ENCODE assay signal across 8 cellular contexts in the genomic region with DNA sequence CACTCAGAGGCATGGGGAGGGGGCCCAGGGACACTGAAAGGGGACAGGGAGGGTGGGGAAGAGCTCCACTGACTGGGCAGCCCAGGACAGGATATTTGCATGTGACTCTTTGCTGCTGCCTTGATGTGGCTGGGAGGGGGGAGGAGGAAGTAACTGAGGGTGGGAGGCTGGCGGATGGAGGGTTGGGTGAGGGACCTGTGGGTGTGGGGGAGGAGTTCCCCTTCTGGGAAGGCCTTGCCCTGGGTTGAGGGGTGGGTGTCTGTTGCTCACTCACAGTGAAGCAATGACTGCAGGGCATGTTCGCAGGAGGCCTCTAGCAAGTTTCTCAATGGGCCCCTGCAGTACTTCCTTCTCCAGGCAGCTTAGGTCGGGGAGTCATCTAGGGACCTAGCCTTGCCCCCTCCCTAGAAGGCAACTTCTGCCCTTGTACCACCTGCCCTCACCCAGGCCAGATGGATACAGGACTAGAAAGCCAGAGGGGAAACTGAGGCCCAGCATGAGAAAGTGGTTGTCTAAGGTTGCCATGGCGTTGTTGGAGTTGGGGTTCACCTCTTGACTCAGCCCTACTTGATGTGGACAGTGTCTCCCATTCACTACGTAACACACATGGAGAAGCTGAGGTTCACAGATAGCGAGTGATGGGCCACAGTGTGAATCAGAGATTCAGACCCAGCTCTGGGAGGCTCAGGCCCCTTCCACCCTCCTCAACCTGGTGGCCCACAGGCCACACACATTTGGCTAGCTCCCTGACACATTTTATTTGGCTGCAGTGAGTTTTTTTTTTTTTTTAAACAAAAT. TPM values are rescaled to one million over a fixed set of nuclear protein-coding genes. Genes with fewer than 3 reads are reported as not detected.
DNase-seq lines count a peak whose midpoint lies in the region; ATAC-seq and TF ChIP-seq lines count a peak whose summit lies in the region.

No MANE protein-coding gene starts in this region.

- no peak overlapping the region for H3K14ac ChIP-seq in neuronal stem cell (ENCODE audit: low read length)

- RAD21 ChIA-PET in HCT116 (lab: Charles Lee; ENCODE audit: low non-redundant PET in 1 of 2, low total read pairs in 2 of 2, uncharacterized antibody in 2 of 2, unreplicated experiment in 2 of 2): interaction anchor here in 1 of 2 experiments (0.7 to 0.8 kb wide), 2 partner anchors 34 to 40 kb away, joined by 3 read pairs; no protein-coding TSS in a partner anchor

- no peak overlapping the region for H2BK12ac ChIP-seq in neuronal stem cell (ENCODE audit: low read length)

- no peak overlapping the region for H2AK5ac ChIP-seq in neuronal stem cell (ENCODE audit: low read depth, low read length)

- no peak overlapping the region for H2BK120ac ChIP-seq in neuronal stem cell (ENCODE audit: low read depth, low read length)

- TF ChIP-seq RAD21 in HCT116 (IDR thresholded peaks at IDR 0.05; ENCODE audit: low read depth): no peak

- CTCF ChIA-PET in HCT116 (lab: Charles Lee): no interaction called here

- WGBS in neuronal stem cell (ENCODE audit: extremely low coverage in 2 of 2, insufficient read length in 2 of 2, insufficient replicate concordance in 1 of 2), 2 donors: no CpG with 5 or more reads among the region's 6 CpGs

- H3K27ac ChIP-seq in HCT116 (ENCODE audit: low read depth, low read length) (peak overlapping the region; percentile 25; the same call in 1 of the 2 replicates), neuronal stem cell (replicated peaks; ENCODE audit: low read length) (no peak overlapping the region)
- peak overlapping the region; percentile 78 for H3K27ac ChIP-seq in effector memory CD4-positive, alpha-beta T cell (ENCODE audit: insufficient read depth, low read length, poor library complexity, severe bottlenecking)

- POLR2A ChIA-PET in HCT116 (lab: Charles Lee): no interaction called here

- intact Hi-C loops in HCT116 (cut with micrococcal nuclease): no loop called here

- no peak overlapping the region for H3K4me2 ChIP-seq in HCT116 (ENCODE audit: low read length)
- H3K4me2 ChIP-seq in neuronal stem cell (ENCODE audit: insufficient read depth, low read length, poor library complexity, severe bottlenecking): no peak overlapping the region

- H2AFZ ChIP-seq in HCT116 (ENCODE audit: low read depth, low read length, poor library complexity, severe bottlenecking) (no peak overlapping the region), neuronal stem cell (ENCODE audit: low read length) (no peak overlapping the region)

- H3K27me3 ChIP-seq in HCT116 (ENCODE audit: insufficient read depth, low read length): no peaks in the 10 kb centered on the region
- H3K27me3 ChIP-seq in effector memory CD4-positive, alpha-beta T cell (replicated peaks; ENCODE audit: control insufficient read depth, insufficient read depth, low read length, poor library complexity, severe bottlenecking): no peaks in the 10 kb centered on the region
- no peaks in the 10 kb centered on the region for H3K27me3 ChIP-seq in neuronal stem cell (ENCODE audit: control insufficient read depth in 3 of 3, insufficient read depth in 3 of 3, low read depth in 1 of 3, low read length in 3 of 3)

- no peaks in the 10 kb centered on the region for H3K9me2 ChIP-seq in HCT116 (ENCODE audit: insufficient read depth)

- DNase-seq in HCT116 (ENCODE audit: low read depth, low spot score) (no peak), neuronal stem cell (ENCODE audit: low spot score) (no peak)
- peak; percentile 80 to 82 for DNase-seq in activated CD4-positive, alpha-beta T cell treated with anti-CD3 and anti-CD28 coated beads for 24 hours (ENCODE audit: low read depth in 2 of 2)
- peak; percentile 75 to 82 (median 76) for DNase-seq in effector memory CD4-positive, alpha-beta T cell
- peak; percentile 79 for DNase-seq in stimulated activated CD4-positive, alpha-beta T cell treated with anti-CD3 and anti-CD28 coated beads, Interleukin-12 subunit alpha, Interleukin-12 subunit beta, amount 100 ng/mL, for 4 hours

- H4K91ac ChIP-seq in neuronal stem cell (ENCODE audit: low read depth, low read length, poor library complexity): no peak overlapping the region

- H4K8ac ChIP-seq in neuronal stem cell (ENCODE audit: low read depth, low read length): no peak overlapping the region

- H3K9ac ChIP-seq in HCT116 (ENCODE audit: low read length) (no peak overlapping the region), neuronal stem cell (ENCODE audit: low read depth, low read length, poor library complexity) (no peak overlapping the region)

- H3K36me3 ChIP-seq in HCT116 (ENCODE audit: control insufficient read depth in 1 of 2, insufficient read depth in 2 of 2, low read length in 2 of 2): peaks cover 12 to 29% of the 10 kb centered on the region in 2 experiments; a peak in 3 of 4 replicates
- peaks cover 27% of the 10 kb centered on the region for H3K36me3 ChIP-seq in effector memory CD4-positive, alpha-beta T cell (ENCODE audit: control insufficient read depth, insufficient read depth, low read length)
- peaks cover 26 to 48% of the 10 kb centered on the region in 2 donors for H3K36me3 ChIP-seq in neuronal stem cell (replicated peaks in 1 of 2; ENCODE audit: control insufficient read depth in 2 of 2, insufficient read depth in 2 of 2, low read length in 2 of 2)

- H3K18ac ChIP-seq in neuronal stem cell (ENCODE audit: low read length): no peak overlapping the region

- no peak for TF ChIP-seq POLR2A in HCT116 (IDR thresholded peaks at IDR 0.05; ENCODE audit: borderline replicate concordance, extremely low read depth, insufficient read depth, insufficient read length)

- no peak overlapping the region for H3K23ac ChIP-seq in neuronal stem cell (ENCODE audit: low read depth, low read length, poor library complexity)

- peaks cover 15 to 28% of the 10 kb centered on the region in 2 experiments for H3K4me1 ChIP-seq in HCT116 (ENCODE audit: control insufficient read depth in 1 of 2, insufficient read depth in 2 of 2, low read length in 2 of 2)
- H3K4me1 ChIP-seq in effector memory CD4-positive, alpha-beta T cell (ENCODE audit: control insufficient read depth, insufficient read depth, low read length, poor library complexity, severe bottlenecking): peaks cover 87% of the 10 kb centered on the region
- peaks cover 15 to 16% of the 10 kb centered on the region in 2 donors for H3K4me1 ChIP-seq in neuronal stem cell (ENCODE audit: control insufficient read depth in 2 of 2, insufficient read depth in 1 of 2, low read depth in 1 of 2, low read length in 2 of 2)

- no peaks in the 10 kb centered on the region for H3K9me3 ChIP-seq in HCT116 (ENCODE audit: control insufficient read depth in 1 of 2, insufficient read depth in 1 of 2, low read depth in 1 of 2, low read length in 2 of 2)
- H3K9me3 ChIP-seq in effector memory CD4-positive, alpha-beta T cell (ENCODE audit: control insufficient read depth, low read length): no peaks in the 10 kb centered on the region
- H3K9me3 ChIP-seq in neuronal stem cell (replicated peaks in 1 of 2; ENCODE audit: control insufficient read depth in 2 of 2, insufficient read depth in 1 of 2, low read depth in 1 of 2, low read length in 2 of 2): no peaks in the 10 kb centered on the region

- peaks cover 39% of the 10 kb centered on the region for H3K79me2 ChIP-seq in HCT116 (ENCODE audit: insufficient read depth, low read length)

- H3K4me3 ChIP-seq in HCT116 (replicated peaks in 1 of 2; ENCODE audit: low read depth in 1 of 2, low read length in 2 of 2) (no peak overlapping the region), neuronal stem cell (ENCODE audit: low read length in 2 of 2) (no peak overlapping the region)
- H3K4me3 ChIP-seq in effector memory CD4-positive, alpha-beta T cell (ENCODE audit: insufficient read depth, low read depth, low read length, poor library complexity, severe bottlenecking): peak overlapping the region; percentile 62

- no peak overlapping the region for H2BK15ac ChIP-seq in neuronal stem cell (ENCODE audit: low read length)

- peaks cover 4% of the 10 kb centered on the region for H3K79me1 ChIP-seq in neuronal stem cell (ENCODE audit: low read depth, low read length)

- H2BK5ac ChIP-seq in neuronal stem cell (ENCODE audit: low read length): no peak overlapping the region

- TF ChIP-seq CTCF in HCT116 (IDR thresholded peaks at IDR 0.05 in 2 of 3, conservative IDR thresholded peaks at IDR 0.05 in 1 of 3; ENCODE audit: borderline replicate concordance in 1 of 3, insufficient read depth in 1 of 3, low read depth in 2 of 3, low read length in 2 of 3): no peak

- ATAC-seq in HCT116: no peak
- no peak for ATAC-seq in GM18861 (IDR thresholded peaks at IDR 0.05; ENCODE audit: unreplicated experiment)
- no peak for ATAC-seq in HG02840 (IDR thresholded peaks at IDR 0.05; ENCODE audit: low FRiP score, unreplicated experiment)
- ATAC-seq in esophagus mucosa: no peak

- no peak overlapping the region for H3K4ac ChIP-seq in neuronal stem cell (ENCODE audit: low read length)

- no peaks in the 10 kb centered on the region for H4K20me1 ChIP-seq in HCT116 (ENCODE audit: insufficient read depth)

- BruUV-seq in HCT116 (replicated peaks; lab: Mats Ljungman, UMichigan): no TSS peak

TF ChIP-seq in HCT116, 20 proteins besides CTCF, POLR2A, EP300 and RAD21 (continues in another document):
- TF ChIP-seq, protein P1, sequence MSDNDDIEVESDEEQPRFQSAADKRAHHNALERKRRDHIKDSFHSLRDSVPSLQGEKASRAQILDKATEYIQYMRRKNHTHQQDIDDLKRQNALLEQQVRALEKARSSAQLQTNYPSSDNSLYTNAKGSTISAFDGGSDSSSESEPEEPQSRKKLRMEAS (IDR thresholded peaks at IDR 0.05): no peak
- no peak for TF ChIP-seq EGR1 (IDR thresholded peaks at IDR 0.05; ENCODE audit: low read depth)

RNA-seq across cellular contexts. Expression of a gene that starts 3.0 kb away (rescaled TPM):
- total RNA-seq in HCT116 (2021; ENCODE audit: unreplicated experiment): 89.3 TPM
- 88.3 and 90.2 TPM in 2 replicates for polyA plus RNA-seq in HCT116 (2012)
- polyA plus RNA-seq in neuronal stem cell (2013, experiment 1 of 2): 27.8 TPM
- polyA plus RNA-seq in neuronal stem cell (2013, experiment 2 of 2): 27.7 TPM
- total RNA-seq in esophagus mucosa: 26.6 TPM

RNA-seq across cellular contexts. Expression of a gene that starts 17.2 kb away (rescaled TPM):
- 39.9 TPM for total RNA-seq in HCT116 (2021; ENCODE audit: unreplicated experiment)
- 28.9 and 29.4 TPM in 2 replicates for polyA plus RNA-seq in HCT116 (2012)
- 26.8 TPM for polyA plus RNA-seq in neuronal stem cell (2013, experiment 1 of 2)
- polyA plus RNA-seq in neuronal stem cell (2013, experiment 2 of 2): 26.8 TPM
- 4.3 TPM for total RNA-seq in esophagus mucosa

RNA-seq across cellular contexts. Expression of a gene that starts 20.1 kb away (rescaled TPM):
- total RNA-seq in HCT116 (2021; ENCODE audit: unreplicated experiment): 30.0 TPM
- polyA plus RNA-seq in HCT116 (2012): 46.8 and 58.1 TPM in 2 replicates
- polyA plus RNA-seq in neuronal stem cell (2013, experiment 1 of 2): 2.1 TPM
- 2.5 TPM for polyA plus RNA-seq in neuronal stem cell (2013, experiment 2 of 2)
- 32.8 TPM for total RNA-seq in esophagus mucosa

RNA-seq across cellular contexts. Expression of a gene that starts 29.0 kb away (rescaled TPM):
- total RNA-seq in HCT116 (2021; ENCODE audit: unreplicated experiment): not detected
- not detected in 2 replicates for polyA plus RNA-seq in HCT116 (2012)
- polyA plus RNA-seq in neuronal stem cell (2013, experiment 1 of 2): not detected
- not detected for polyA plus RNA-seq in neuronal stem cell (2013, experiment 2 of 2)
- not detected for total RNA-seq in esophagus mucosa

RNA-seq across cellular contexts. Expression of a gene that starts 44.0 kb away (rescaled TPM):
- total RNA-seq in HCT116 (2021; ENCODE audit: unreplicated experiment) (144 TPM), esophagus mucosa (27.2 TPM)
- 110 and 117 TPM in 2 replicates for polyA plus RNA-seq in HCT116 (2012)
- polyA plus RNA-seq in neuronal stem cell (2013, experiment 1 of 2): 205 TPM
- 197 TPM for polyA plus RNA-seq in neuronal stem cell (2013, experiment 2 of 2)

Comparison
In these comparisons a context has a peak if more than half of its experiments do, and no peak if none do; other contexts are left out.
1. DNase-seq: peak in activated CD4-positive, alpha-beta T cell treated with anti-CD3 and anti-CD28 coated beads for 24 hours (2 of 2), effector memory CD4-positive, alpha-beta T cell (3 of 3) and stimulated activated CD4-positive, alpha-beta T cell treated with anti-CD3 and anti-CD28 coated beads, Interleukin-12 subunit alpha, Interleukin-12 subunit beta, amount 100 ng/mL, for 4 hours (single experiment); none in HCT116 (single experiment) and neuronal stem cell (single experiment).